1 cellular context compared by ENCODE assay signal in the genomic region with DNA sequence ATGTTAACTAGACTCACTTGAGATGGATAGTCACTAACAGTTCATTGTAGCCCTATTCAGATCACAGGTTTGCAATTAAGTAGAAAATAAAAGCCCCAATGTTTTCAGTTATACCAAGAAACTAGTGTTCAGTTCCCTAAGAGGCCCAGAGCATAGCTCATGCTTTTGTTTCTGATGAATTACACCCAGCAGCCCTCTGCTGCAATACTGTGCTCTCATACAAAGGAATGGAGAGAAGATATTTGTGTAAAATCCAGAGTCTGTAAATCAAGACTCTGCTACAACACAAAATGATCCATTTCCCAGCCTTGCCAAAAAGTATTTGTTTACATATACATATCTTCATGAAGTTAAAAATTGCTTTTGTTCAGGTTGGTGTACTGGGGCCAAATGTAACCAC.
TF ChIP-seq lines count a peak whose summit lies in the region.

No MANE protein-coding gene starts in this region.

TF ChIP-seq in GM23338, 12 proteins besides CTCF, POLR2A, EP300 and RAD21 (continued from another document):
- no peak for TF ChIP-seq ETS1 (IDR thresholded peaks at IDR 0.05)
- no peak for TF ChIP-seq EZH2phosphoT487 (IDR thresholded peaks at IDR 0.05; ENCODE audit: unreplicated experiment)
- no peak for TF ChIP-seq JUNB (IDR thresholded peaks at IDR 0.05; ENCODE audit: unreplicated experiment)
- TF ChIP-seq, protein P1, sequence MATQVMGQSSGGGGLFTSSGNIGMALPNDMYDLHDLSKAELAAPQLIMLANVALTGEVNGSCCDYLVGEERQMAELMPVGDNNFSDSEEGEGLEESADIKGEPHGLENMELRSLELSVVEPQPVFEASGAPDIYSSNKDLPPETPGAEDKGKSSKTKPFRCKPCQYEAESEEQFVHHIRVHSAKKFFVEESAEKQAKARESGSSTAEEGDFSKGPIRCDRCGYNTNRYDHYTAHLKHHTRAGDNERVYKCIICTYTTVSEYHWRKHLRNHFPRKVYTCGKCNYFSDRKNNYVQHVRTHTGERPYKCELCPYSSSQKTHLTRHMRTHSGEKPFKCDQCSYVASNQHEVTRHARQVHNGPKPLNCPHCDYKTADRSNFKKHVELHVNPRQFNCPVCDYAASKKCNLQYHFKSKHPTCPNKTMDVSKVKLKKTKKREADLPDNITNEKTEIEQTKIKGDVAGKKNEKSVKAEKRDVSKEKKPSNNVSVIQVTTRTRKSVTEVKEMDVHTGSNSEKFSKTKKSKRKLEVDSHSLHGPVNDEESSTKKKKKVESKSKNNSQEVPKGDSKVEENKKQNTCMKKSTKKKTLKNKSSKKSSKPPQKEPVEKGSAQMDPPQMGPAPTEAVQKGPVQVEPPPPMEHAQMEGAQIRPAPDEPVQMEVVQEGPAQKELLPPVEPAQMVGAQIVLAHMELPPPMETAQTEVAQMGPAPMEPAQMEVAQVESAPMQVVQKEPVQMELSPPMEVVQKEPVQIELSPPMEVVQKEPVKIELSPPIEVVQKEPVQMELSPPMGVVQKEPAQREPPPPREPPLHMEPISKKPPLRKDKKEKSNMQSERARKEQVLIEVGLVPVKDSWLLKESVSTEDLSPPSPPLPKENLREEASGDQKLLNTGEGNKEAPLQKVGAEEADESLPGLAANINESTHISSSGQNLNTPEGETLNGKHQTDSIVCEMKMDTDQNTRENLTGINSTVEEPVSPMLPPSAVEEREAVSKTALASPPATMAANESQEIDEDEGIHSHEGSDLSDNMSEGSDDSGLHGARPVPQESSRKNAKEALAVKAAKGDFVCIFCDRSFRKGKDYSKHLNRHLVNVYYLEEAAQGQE (IDR thresholded peaks at IDR 0.05; ENCODE audit: unreplicated experiment), result no peak
- no peak for TF ChIP-seq EZH2 (IDR thresholded peaks at IDR 0.05; ENCODE audit: low read depth, unreplicated experiment)
